In genomic region chr3:142577701-142578308, GRCh38 we compare ENCODE assay signal across 7 cellular contexts. TPM values are rescaled to one million over a fixed set of nuclear protein-coding genes. Genes with fewer than 3 reads are reported as not detected.
DNase-seq lines count a peak whose midpoint lies in the region; ATAC-seq, FAIRE-seq and TF ChIP-seq lines count a peak whose summit lies in the region.

No MANE protein-coding gene starts in this region.

- H3K36me3 ChIP-seq in esophagus squamous epithelium (no peaks in the 10 kb centered on the region), prostate gland (no peaks in the 10 kb centered on the region)

- TF ChIP-seq POLR2A in esophagus squamous epithelium (IDR thresholded peaks at IDR 0.05) (no peak), prostate gland (IDR thresholded peaks at IDR 0.05) (no peak)

- TF ChIP-seq CTCF in esophagus squamous epithelium (IDR thresholded peaks at IDR 0.05): no peak
- no peak for TF ChIP-seq CTCF in prostate gland (IDR thresholded peaks at IDR 0.05)

- ATAC-seq in HG02884 (IDR thresholded peaks at IDR 0.05; ENCODE audit: unreplicated experiment) (no peak), GM18858 (IDR thresholded peaks at IDR 0.05; ENCODE audit: unreplicated experiment) (no peak)

- H3K27me3 ChIP-seq in esophagus squamous epithelium: peaks cover 0 to 11% (median 0%) of the 10 kb centered on the region in 4 donors
- H3K27me3 ChIP-seq in prostate gland (replicated peaks; ENCODE audit: insufficient read depth): no peaks in the 10 kb centered on the region

- peak overlapping the region; percentile 81 to 99 (median 96) for H3K4me3 ChIP-seq in esophagus squamous epithelium
- H3K4me3 ChIP-seq in prostate gland: peak overlapping the region; percentile 71 to 82

- WGBS in esophagus squamous epithelium, 2 donors: 3% methylated on average over 12 of the region's 12 CpGs
- WGBS in prostate gland: 3% methylated on average over 12 of the region's 12 CpGs

- peak overlapping the region; percentile 89 to 96 (median 96) for H3K27ac ChIP-seq in esophagus squamous epithelium
- H3K27ac ChIP-seq in prostate gland: peak overlapping the region; percentile 88 to 95

- DNase-seq in GM19239 (ENCODE audit: insufficient read length, low spot score) (no peak), RKO (ENCODE audit: low spot score) (peak; percentile 67), esophagus squamous epithelium (lab: John Stamatoyannopoulos, UW) (no peak), prostate gland (ENCODE audit: low spot score) (no peak), putamen (ENCODE audit: low spot score) (no peak)

- peak; percentile 59 for FAIRE-seq in GM19239 (lab: Jason Lieb, UNC)

- H3K4me1 ChIP-seq in esophagus squamous epithelium: peaks cover 4 to 46% (median 19%) of the 10 kb centered on the region in 3 donors
- no peaks in the 10 kb centered on the region for H3K4me1 ChIP-seq in prostate gland (replicated peaks)

- H3K9me3 ChIP-seq in esophagus squamous epithelium (no peaks in the 10 kb centered on the region), prostate gland (no peaks in the 10 kb centered on the region)

- intact Hi-C loops in esophagus squamous epithelium (cut with DNase I): no loop called here
- intact Hi-C loops in prostate gland (cut with DNase I): loop anchor here (1.0 to 2.0 kb wide), 2 partner anchors 129 to 423 kb away; partner anchors contain the start of genes U2SURP and XRN1

RNA-seq across cellular contexts. Expression of gene ATR, which starts 0.7 kb away (rescaled TPM):
- 10 to 100 TPM; 18.3 to 28.4 (median 19.9) TPM for total RNA-seq in esophagus squamous epithelium
- 10 to 100 TPM; 35.6 to 36.1 TPM for total RNA-seq in prostate gland

RNA-seq across cellular contexts. Expression of gene PLS1, which starts 18.4 kb away (rescaled TPM):
- total RNA-seq in esophagus squamous epithelium (10 to 100 TPM; 13.5 to 27.8 (median 19.3) TPM), prostate gland (1 to 10 TPM; 6.4 to 7.0 TPM)
